In genomic region chr6:91291071-91291470, GRCh38 we compare ENCODE assay signal across 21 cellular contexts.
"Had no signal": no experiment of that assay in that cellular context is flagged by ENCODE, and none has a peak within 500 bp of the region (broad histone marks: within the 10 kb centered on the region; RNA-seq: fewer than 3 reads in every experiment).

No MANE protein-coding gene starts in this region.

- DNase-seq: activated CD4-positive, alpha-beta memory T cell treated with anti-CD3 and anti-CD28 coated beads, Interleukin-2, amount 10 ng/mL, durations not matched to agents 7 days and 5 days; activated CD4-positive, alpha-beta T cell treated with anti-CD3 and anti-CD28 coated beads for 48 hours; activated CD4-positive, CD25-positive, alpha-beta regulatory T cell; activated CD8-positive, alpha-beta memory T cell treated with anti-CD3 and anti-CD28 coated beads, Interleukin-2, amount 10 ng/mL, durations not matched to agents 7 days and 5 days; activated naive CD4-positive, alpha-beta T cell treated with anti-CD3 and anti-CD28 coated beads for 36 hours; activated naive CD8-positive, alpha-beta T cell treated with anti-CD3 and anti-CD28 coated beads, Interleukin-2, amount 50 U/mL, for 24 hours; anterior cingulate cortex; effector CD8-positive, alpha-beta T cell; mammary epithelial cell; midbrain; occipital lobe; posterior cingulate gyrus; small intestine; stimulated activated CD4-positive, alpha-beta T cell treated with anti-CD3 and anti-CD28 coated beads, Interleukin-15, amount 100 ng/mL, for 24 hours; stimulated activated CD4-positive, alpha-beta T cell treated with anti-CD3 and anti-CD28 coated beads, Interleukin-2, amount 100 ng/mL, for 48 hours had no signal

- H3K27me3 ChIP-seq: hepatocyte, tibial nerve had no signal

- H3K4me3 ChIP-seq: hepatocyte, tibial nerve had no signal

- FAIRE-seq: islet of Langerhans, small intestine, urothelium cell line had no signal

- H3K27ac ChIP-seq: hepatocyte had no signal

- ATAC-seq: activated CD8-positive, alpha-beta memory T cell treated with anti-CD3 and anti-CD28 coated beads, Interleukin-2, amount 10 ng/mL, durations not matched to agents 7 days and 5 days; activated naive CD8-positive, alpha-beta T cell treated with anti-CD3 and anti-CD28 coated beads, Interleukin-2, amount 50 U/mL, for 24 hours; esophagus mucosa; left lobe of liver had no signal

- H3K9me3 ChIP-seq: tibial nerve had no signal

- H3K36me3 ChIP-seq: tibial nerve had no signal
